25 cellular contexts compared by ENCODE assay signal in the genomic region with DNA sequence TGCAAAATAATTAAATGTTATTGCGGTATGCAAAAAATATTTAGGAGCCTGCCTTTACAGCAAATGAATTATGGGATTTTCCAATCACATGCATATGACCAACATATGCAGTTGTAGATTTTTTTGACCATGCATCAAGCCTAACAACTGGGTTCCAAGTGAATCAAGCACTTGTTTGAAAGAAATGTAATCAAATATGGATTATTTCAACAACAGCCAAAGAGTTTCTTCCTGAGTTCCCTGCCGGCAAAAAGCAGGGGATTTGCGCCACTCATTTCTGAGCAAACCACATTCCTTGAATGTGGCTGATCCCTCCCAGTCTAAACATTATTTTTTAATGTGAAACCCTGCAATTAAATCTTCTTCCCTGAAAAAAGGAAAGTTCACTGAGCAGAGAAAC.
"Had no signal": no experiment of that assay in that cellular context is flagged by ENCODE, and none has a peak within 500 bp of the region (broad histone marks: within the 10 kb centered on the region; RNA-seq: fewer than 3 reads in every experiment).

No MANE protein-coding gene starts in this region.

- H3K36me3 Mint-ChIP-seq: natural killer cell had no signal

- DNase-seq: dermis blood vessel endothelial cell; effector memory CD4-positive, alpha-beta T cell; erythroblast; esophagus squamous epithelium; kidney; natural killer cell; pancreas; retina; right lobe of liver; small intestine; stimulated activated CD4-positive, alpha-beta T cell treated with anti-CD3 and anti-CD28 coated beads, Interleukin-12 subunit alpha, Interleukin-12 subunit beta, amount 100 ng/mL, for 4 hours; stimulated activated CD4-positive, alpha-beta T cell treated with anti-CD3 and anti-CD28 coated beads, Interleukin-1b, Interleukin-23, amount 100 ng/mL, for 48 hours; stimulated activated CD4-positive, alpha-beta T cell treated with anti-CD3 and anti-CD28 coated beads, Interleukin-4, amount 100 ng/mL, for 1 hour; stimulated activated CD8-positive, alpha-beta memory T cell treated with anti-CD3 and anti-CD28 coated beads, Interleukin-4, amount 100 ng/mL, for 48 hours; stimulated activated naive CD4-positive, alpha-beta T cell; stimulated activated naive CD8-positive, alpha-beta T cell treated with anti-CD3 and anti-CD28 coated beads, Interleukin-15, amount 100 ng/mL, for 72 hours; transverse colon; upper lobe of right lung; uterus had no signal

- H3K27me3 ChIP-seq: esophagus squamous epithelium, neutrophil, pancreas, right lobe of liver, suprapubic skin, transverse colon, upper lobe of right lung, uterus had no signal

- H3K4me1 ChIP-seq: esophagus squamous epithelium, right lobe of liver, suprapubic skin, transverse colon, upper lobe of right lung, uterus had no signal

- ATAC-seq: left lobe of liver; natural killer cell; pancreas; right lobe of liver; stimulated activated naive CD8-positive, alpha-beta T cell treated with anti-CD3 and anti-CD28 coated beads, Interleukin-15, amount 100 ng/mL, for 72 hours; upper lobe of right lung had no signal

- H3K36me3 ChIP-seq: esophagus squamous epithelium, neutrophil, pancreas, right lobe of liver, suprapubic skin, transverse colon, upper lobe of right lung, uterus had no signal

- H3K4me3 Mint-ChIP-seq: natural killer cell; stimulated activated naive CD8-positive, alpha-beta T cell treated with anti-CD3 and anti-CD28 coated beads, Interleukin-15, amount 100 ng/mL, for 72 hours had no signal

- H3K4me1 Mint-ChIP-seq: natural killer cell had no signal

- H3K9me3 ChIP-seq: esophagus squamous epithelium, neutrophil, pancreas, right lobe of liver, transverse colon, upper lobe of right lung, uterus had no signal

- H3K27ac Mint-ChIP-seq: natural killer cell; stimulated activated naive CD8-positive, alpha-beta T cell treated with anti-CD3 and anti-CD28 coated beads, Interleukin-15, amount 100 ng/mL, for 72 hours had no signal

- H3K27me3 Mint-ChIP-seq: stimulated activated naive CD8-positive, alpha-beta T cell treated with anti-CD3 and anti-CD28 coated beads, Interleukin-15, amount 100 ng/mL, for 72 hours had no signal

- FAIRE-seq: frontal cortex, kidney, pancreas, small intestine had no signal

- H3K27ac ChIP-seq: coronary artery, esophagus squamous epithelium, neutrophil, pancreas, right lobe of liver, suprapubic skin, transverse colon, upper lobe of right lung, uterus had no signal

- H3K4me3 ChIP-seq: coronary artery, esophagus squamous epithelium, lung, pancreas, right lobe of liver, suprapubic skin, transverse colon, upper lobe of right lung, uterus had no signal
